ENCODE assay signal across 8 cellular contexts in the genomic region with DNA sequence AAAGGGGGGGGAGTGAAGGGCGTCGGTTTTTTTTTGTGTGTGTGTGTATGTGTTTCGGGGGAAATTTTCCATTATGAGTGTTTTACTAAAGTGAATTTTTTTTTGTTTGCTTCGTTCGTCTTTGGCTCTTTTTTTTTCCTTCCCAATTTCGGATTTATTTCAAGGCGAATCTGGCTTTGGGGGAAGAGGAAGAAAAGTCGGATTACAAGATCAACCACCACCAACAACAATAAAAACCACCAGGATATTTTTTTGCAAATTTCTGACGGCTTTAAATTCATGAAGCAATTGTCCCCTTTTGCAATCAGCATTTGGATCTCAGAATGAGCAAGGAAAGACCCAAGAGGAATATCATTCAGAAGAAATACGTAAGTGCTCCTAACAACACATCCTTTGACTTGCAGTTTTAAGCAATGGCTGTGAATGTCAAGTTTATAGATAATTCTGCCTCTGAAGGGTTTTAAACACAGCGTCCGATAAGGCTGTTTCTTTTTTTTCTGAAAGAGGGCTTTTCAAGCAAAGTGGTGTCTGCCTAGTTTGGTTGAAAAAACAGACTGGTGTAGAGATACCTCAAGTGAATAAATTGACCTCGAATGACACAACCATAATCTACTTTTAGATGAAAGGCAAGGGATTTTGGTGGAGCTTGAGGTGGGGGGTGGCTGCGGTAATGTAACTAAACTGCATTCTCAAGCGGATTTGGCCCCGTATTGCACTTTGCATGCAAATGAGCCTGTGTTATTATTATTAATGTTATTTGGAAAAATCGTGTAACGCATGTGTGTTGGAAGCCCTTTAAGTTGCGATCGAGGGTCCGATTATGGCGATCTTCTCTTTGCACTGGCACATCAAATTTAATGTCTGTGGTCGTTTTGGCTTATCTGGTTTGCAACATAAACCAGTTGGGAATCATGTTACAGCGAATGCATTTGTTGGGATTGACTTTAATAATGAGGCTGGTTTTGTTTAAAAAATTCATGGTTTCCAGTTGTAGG.
DNase-seq lines count a peak whose midpoint lies in the region; ATAC-seq, FAIRE-seq and TF ChIP-seq lines count a peak whose summit lies in the region.

No MANE protein-coding gene starts in this region.

- H3K27me3 ChIP-seq in neutrophil: no peaks in the 10 kb centered on the region

- H3K27ac Mint-ChIP-seq in T-helper 2 cell treated with Interferon-gamma antibody and Interleukin-4, amounts not matched to agents 5 μg/mL and 100 μg/mL, for 36 hours: peak overlapping the region; percentile 98

- peak overlapping the region; percentile 99 to 100 for H3K4me3 ChIP-seq in neutrophil (ENCODE audit: low read depth in 1 of 2, low read length in 1 of 2)

- H3K4me3 Mint-ChIP-seq in T-helper 2 cell treated with Interferon-gamma antibody and Interleukin-4, amounts not matched to agents 5 μg/mL and 100 μg/mL, for 36 hours: peak overlapping the region; percentile 100

- H3K9me3 ChIP-seq in neutrophil: no peaks in the 10 kb centered on the region

- peaks cover 3% of the 10 kb centered on the region for H3K27me3 Mint-ChIP-seq in T-helper 2 cell treated with Interferon-gamma antibody and Interleukin-4, amounts not matched to agents 5 μg/mL and 100 μg/mL, for 36 hours (ENCODE audit: low read depth)

- peak; percentile 21 for FAIRE-seq in endometrium (lab: Jason Lieb, UNC)

- H3K27ac ChIP-seq in neutrophil: peak overlapping the region; percentile 98

- H3K4me1 Mint-ChIP-seq in T-helper 2 cell treated with Interferon-gamma antibody and Interleukin-4, amounts not matched to agents 5 μg/mL and 100 μg/mL, for 36 hours (ENCODE audit: low read depth): peaks cover 30% of the 10 kb centered on the region

- TF ChIP-seq CTCF in neutrophil (IDR thresholded peaks at IDR 0.05): no peak

- H3K4me1 ChIP-seq in neutrophil (ENCODE audit: control insufficient read depth in 1 of 2, insufficient read depth in 1 of 2, low read depth in 1 of 2, low read length in 1 of 2): peaks cover 51 to 63% of the 10 kb centered on the region in 2 experiments

- H3K36me3 ChIP-seq in neutrophil: no peaks in the 10 kb centered on the region

- DNase-seq in activated T-cell treated with anti-CD3 and anti-CD28 coated beads, Interleukin-2, amount 50 U/mL, for 1 hour: peak; percentile 35
- DNase-seq in activated T-cell treated with anti-CD3 and anti-CD28 coated beads, Interleukin-2, amount 50 U/mL, for 48 hours: no peak
- peak; percentile 14 for DNase-seq in T-helper 2 cell treated with Interferon-gamma antibody and Interleukin-4, amounts not matched to agents 5 μg/mL and 100 μg/mL, for 36 hours (ENCODE audit: low spot score)
- no peak for DNase-seq in anterior cingulate cortex (lab: John Stamatoyannopoulos, UW)

- no peaks in the 10 kb centered on the region for H3K9me3 Mint-ChIP-seq in T-helper 2 cell treated with Interferon-gamma antibody and Interleukin-4, amounts not matched to agents 5 μg/mL and 100 μg/mL, for 36 hours

- H3K36me3 Mint-ChIP-seq in T-helper 2 cell treated with Interferon-gamma antibody and Interleukin-4, amounts not matched to agents 5 μg/mL and 100 μg/mL, for 36 hours (ENCODE audit: low read depth): peaks cover 16% of the 10 kb centered on the region

- ATAC-seq in GM18868 (IDR thresholded peaks at IDR 0.05; ENCODE audit: unreplicated experiment): no peak
- ATAC-seq in GM18517 (IDR thresholded peaks at IDR 0.05; ENCODE audit: unreplicated experiment): no peak

Comparison
In these comparisons a context has a peak if more than half of its experiments do, and no peak if none do; other contexts are left out.
1. DNase-seq: peak in activated T-cell treated with anti-CD3 and anti-CD28 coated beads, Interleukin-2, amount 50 U/mL, for 1 hour (single experiment) and T-helper 2 cell treated with Interferon-gamma antibody and Interleukin-4, amounts not matched to agents 5 μg/mL and 100 μg/mL, for 36 hours (single experiment); none in activated T-cell treated with anti-CD3 and anti-CD28 coated beads, Interleukin-2, amount 50 U/mL, for 48 hours (0 of 2) and anterior cingulate cortex (0 of 58).